ENCODE assay signal across 3 cellular contexts in the genomic region with DNA sequence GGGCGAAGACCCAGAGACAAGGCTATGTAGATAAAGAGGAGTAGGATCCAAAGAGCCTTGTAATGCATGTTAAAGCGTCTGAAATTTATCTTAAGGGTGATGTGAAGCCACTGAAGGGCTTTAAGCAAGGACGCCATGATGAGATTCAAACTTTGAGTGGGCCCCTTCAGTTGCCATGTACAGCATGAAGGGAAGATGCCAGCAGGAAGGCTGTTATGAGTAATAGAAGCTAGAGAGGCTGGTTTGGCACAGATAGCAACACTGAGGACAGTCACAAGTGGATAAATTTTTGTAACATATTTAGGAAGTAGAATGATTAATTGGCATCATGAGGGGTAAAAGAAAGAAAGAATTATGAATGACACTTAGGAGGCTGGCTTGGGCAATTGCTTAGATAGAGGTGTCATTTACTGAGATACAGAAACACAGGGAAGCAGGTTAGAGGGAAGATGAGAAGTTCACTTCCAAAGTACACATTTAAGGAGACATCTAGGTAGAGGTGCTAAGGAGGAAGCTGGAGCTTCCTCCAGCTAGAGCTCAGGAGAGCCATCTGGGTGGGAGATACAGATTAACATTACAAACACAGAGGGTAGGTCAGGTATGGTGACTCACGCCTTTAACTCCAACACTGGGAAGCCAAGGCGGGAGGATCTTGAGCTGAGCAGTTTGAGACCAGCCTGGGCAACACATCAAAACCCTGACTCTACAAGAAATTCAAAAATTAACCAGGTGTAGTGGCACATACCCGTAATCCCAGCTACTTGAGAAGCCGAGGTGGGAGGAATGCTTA.
TF ChIP-seq lines count a peak whose summit lies in the region.

No MANE protein-coding gene starts in this region.

TF ChIP-seq in SK-N-SH treated with all-trans-retinoic acid at 6 μM for 48 hours, 23 proteins besides CTCF, POLR2A, EP300 and RAD21:
- no peak for TF ChIP-seq ZFP30 (CRISPR knock-in tag; IDR thresholded peaks at IDR 0.05)
- TF ChIP-seq PPARA (CRISPR knock-in tag; IDR thresholded peaks at IDR 0.05; ENCODE audit: borderline replicate concordance) = no peak
- TF ChIP-seq, protein P1, sequence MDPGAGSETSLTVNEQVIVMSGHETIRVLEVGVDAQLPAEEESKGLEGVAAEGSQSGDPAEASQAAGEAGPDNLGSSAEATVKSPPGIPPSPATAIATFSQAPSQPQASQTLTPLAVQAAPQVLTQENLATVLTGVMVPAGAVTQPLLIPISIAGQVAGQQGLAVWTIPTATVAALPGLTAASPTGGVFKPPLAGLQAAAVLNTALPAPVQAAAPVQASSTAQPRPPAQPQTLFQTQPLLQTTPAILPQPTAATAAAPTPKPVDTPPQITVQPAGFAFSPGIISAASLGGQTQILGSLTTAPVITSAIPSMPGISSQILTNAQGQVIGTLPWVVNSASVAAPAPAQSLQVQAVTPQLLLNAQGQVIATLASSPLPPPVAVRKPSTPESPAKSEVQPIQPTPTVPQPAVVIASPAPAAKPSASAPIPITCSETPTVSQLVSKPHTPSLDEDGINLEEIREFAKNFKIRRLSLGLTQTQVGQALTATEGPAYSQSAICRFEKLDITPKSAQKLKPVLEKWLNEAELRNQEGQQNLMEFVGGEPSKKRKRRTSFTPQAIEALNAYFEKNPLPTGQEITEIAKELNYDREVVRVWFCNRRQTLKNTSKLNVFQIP (CRISPR knock-in tag; IDR thresholded peaks at IDR 0.05; ENCODE audit: borderline replicate concordance, low read depth) = no peak
- TF ChIP-seq, protein P2, sequence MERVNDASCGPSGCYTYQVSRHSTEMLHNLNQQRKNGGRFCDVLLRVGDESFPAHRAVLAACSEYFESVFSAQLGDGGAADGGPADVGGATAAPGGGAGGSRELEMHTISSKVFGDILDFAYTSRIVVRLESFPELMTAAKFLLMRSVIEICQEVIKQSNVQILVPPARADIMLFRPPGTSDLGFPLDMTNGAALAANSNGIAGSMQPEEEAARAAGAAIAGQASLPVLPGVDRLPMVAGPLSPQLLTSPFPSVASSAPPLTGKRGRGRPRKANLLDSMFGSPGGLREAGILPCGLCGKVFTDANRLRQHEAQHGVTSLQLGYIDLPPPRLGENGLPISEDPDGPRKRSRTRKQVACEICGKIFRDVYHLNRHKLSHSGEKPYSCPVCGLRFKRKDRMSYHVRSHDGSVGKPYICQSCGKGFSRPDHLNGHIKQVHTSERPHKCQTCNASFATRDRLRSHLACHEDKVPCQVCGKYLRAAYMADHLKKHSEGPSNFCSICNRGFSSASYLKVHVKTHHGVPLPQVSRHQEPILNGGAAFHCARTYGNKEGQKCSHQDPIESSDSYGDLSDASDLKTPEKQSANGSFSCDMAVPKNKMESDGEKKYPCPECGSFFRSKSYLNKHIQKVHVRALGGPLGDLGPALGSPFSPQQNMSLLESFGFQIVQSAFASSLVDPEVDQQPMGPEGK (CRISPR knock-in tag; IDR thresholded peaks at IDR 0.05; ENCODE audit: borderline replicate concordance) = no peak
- no peak for TF ChIP-seq BACH2 (CRISPR knock-in tag; IDR thresholded peaks at IDR 0.05; ENCODE audit: borderline replicate concordance)
- no peak for TF ChIP-seq ZC3H10 (CRISPR knock-in tag; IDR thresholded peaks at IDR 0.05)
- TF ChIP-seq ZNF8 (CRISPR knock-in tag; IDR thresholded peaks at IDR 0.05) = no peak
- TF ChIP-seq, protein P3, sequence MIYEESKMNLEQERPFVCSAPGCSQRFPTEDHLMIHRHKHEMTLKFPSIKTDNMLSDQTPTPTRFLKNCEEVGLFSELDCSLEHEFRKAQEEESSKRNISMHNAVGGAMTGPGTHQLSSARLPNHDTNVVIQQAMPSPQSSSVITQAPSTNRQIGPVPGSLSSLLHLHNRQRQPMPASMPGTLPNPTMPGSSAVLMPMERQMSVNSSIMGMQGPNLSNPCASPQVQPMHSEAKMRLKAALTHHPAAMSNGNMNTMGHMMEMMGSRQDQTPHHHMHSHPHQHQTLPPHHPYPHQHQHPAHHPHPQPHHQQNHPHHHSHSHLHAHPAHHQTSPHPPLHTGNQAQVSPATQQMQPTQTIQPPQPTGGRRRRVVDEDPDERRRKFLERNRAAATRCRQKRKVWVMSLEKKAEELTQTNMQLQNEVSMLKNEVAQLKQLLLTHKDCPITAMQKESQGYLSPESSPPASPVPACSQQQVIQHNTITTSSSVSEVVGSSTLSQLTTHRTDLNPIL (CRISPR knock-in tag; IDR thresholded peaks at IDR 0.05; ENCODE audit: low read depth) = no peak
- no peak for TF ChIP-seq SNAI2 (CRISPR knock-in tag; IDR thresholded peaks at IDR 0.05)
- no peak for TF ChIP-seq TCF4 (CRISPR knock-in tag; IDR thresholded peaks at IDR 0.05; ENCODE audit: borderline replicate concordance)

TF ChIP-seq in SK-N-SH, 30 proteins besides CTCF, POLR2A, EP300 and RAD21:
- TF ChIP-seq FOSL2 (IDR thresholded peaks at IDR 0.05; ENCODE audit: borderline replicate concordance, low read depth) (no peak), FOXJ3 (CRISPR knock-in tag; IDR thresholded peaks at IDR 0.05) (no peak), SMC3 (IDR thresholded peaks at IDR 0.05; ENCODE audit: low read depth, low read length) (no peak), NFIC (IDR thresholded peaks at IDR 0.05; ENCODE audit: borderline replicate concordance) (no peak), YY1 (IDR thresholded peaks at IDR 0.05; ENCODE audit: low read depth) (no peak), POLR2AphosphoS5 (IDR thresholded peaks at IDR 0.05; ENCODE audit: low read depth, low read length) (no peak)
- TF ChIP-seq, protein P4, sequence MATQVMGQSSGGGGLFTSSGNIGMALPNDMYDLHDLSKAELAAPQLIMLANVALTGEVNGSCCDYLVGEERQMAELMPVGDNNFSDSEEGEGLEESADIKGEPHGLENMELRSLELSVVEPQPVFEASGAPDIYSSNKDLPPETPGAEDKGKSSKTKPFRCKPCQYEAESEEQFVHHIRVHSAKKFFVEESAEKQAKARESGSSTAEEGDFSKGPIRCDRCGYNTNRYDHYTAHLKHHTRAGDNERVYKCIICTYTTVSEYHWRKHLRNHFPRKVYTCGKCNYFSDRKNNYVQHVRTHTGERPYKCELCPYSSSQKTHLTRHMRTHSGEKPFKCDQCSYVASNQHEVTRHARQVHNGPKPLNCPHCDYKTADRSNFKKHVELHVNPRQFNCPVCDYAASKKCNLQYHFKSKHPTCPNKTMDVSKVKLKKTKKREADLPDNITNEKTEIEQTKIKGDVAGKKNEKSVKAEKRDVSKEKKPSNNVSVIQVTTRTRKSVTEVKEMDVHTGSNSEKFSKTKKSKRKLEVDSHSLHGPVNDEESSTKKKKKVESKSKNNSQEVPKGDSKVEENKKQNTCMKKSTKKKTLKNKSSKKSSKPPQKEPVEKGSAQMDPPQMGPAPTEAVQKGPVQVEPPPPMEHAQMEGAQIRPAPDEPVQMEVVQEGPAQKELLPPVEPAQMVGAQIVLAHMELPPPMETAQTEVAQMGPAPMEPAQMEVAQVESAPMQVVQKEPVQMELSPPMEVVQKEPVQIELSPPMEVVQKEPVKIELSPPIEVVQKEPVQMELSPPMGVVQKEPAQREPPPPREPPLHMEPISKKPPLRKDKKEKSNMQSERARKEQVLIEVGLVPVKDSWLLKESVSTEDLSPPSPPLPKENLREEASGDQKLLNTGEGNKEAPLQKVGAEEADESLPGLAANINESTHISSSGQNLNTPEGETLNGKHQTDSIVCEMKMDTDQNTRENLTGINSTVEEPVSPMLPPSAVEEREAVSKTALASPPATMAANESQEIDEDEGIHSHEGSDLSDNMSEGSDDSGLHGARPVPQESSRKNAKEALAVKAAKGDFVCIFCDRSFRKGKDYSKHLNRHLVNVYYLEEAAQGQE (IDR thresholded peaks at IDR 0.05; ENCODE audit: low read depth, low read length) = no peak
- TF ChIP-seq, protein P5, sequence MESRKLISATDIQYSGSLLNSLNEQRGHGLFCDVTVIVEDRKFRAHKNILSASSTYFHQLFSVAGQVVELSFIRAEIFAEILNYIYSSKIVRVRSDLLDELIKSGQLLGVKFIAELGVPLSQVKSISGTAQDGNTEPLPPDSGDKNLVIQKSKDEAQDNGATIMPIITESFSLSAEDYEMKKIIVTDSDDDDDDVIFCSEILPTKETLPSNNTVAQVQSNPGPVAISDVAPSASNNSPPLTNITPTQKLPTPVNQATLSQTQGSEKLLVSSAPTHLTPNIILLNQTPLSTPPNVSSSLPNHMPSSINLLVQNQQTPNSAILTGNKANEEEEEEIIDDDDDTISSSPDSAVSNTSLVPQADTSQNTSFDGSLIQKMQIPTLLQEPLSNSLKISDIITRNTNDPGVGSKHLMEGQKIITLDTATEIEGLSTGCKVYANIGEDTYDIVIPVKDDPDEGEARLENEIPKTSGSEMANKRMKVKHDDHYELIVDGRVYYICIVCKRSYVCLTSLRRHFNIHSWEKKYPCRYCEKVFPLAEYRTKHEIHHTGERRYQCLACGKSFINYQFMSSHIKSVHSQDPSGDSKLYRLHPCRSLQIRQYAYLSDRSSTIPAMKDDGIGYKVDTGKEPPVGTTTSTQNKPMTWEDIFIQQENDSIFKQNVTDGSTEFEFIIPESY (IDR thresholded peaks at IDR 0.05; ENCODE audit: borderline replicate concordance, low read depth) = no peak
TF ChIP-seq in SK-N-SH: peak in this region for 0.

TF ChIP-seq in GM12878, 131 proteins besides CTCF, POLR2A, EP300 and RAD21:
- no peak for TF ChIP-seq ASH2L (IDR thresholded peaks at IDR 0.05; ENCODE audit: borderline replicate concordance, low read depth)
- TF ChIP-seq PML (IDR thresholded peaks at IDR 0.05; ENCODE audit: low read length) = no peak
- TF ChIP-seq, protein P6, sequence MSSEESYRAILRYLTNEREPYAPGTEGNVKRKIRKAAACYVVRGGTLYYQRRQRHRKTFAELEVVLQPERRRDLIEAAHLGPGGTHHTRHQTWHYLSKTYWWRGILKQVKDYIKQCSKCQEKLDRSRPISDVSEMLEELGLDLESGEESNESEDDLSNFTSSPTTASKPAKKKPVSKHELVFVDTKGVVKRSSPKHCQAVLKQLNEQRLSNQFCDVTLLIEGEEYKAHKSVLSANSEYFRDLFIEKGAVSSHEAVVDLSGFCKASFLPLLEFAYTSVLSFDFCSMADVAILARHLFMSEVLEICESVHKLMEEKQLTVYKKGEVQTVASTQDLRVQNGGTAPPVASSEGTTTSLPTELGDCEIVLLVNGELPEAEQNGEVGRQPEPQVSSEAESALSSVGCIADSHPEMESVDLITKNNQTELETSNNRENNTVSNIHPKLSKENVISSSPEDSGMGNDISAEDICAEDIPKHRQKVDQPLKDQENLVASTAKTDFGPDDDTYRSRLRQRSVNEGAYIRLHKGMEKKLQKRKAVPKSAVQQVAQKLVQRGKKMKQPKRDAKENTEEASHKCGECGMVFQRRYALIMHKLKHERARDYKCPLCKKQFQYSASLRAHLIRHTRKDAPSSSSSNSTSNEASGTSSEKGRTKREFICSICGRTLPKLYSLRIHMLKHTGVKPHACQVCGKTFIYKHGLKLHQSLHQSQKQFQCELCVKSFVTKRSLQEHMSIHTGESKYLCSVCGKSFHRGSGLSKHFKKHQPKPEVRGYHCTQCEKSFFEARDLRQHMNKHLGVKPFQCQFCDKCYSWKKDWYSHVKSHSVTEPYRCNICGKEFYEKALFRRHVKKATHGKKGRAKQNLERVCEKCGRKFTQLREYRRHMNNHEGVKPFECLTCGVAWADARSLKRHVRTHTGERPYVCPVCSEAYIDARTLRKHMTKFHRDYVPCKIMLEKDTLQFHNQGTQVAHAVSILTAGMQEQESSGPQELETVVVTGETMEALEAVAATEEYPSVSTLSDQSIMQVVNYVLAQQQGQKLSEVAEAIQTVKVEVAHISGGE (CRISPR knock-in tag; IDR thresholded peaks at IDR 0.05) = no peak
- TF ChIP-seq, protein P7, sequence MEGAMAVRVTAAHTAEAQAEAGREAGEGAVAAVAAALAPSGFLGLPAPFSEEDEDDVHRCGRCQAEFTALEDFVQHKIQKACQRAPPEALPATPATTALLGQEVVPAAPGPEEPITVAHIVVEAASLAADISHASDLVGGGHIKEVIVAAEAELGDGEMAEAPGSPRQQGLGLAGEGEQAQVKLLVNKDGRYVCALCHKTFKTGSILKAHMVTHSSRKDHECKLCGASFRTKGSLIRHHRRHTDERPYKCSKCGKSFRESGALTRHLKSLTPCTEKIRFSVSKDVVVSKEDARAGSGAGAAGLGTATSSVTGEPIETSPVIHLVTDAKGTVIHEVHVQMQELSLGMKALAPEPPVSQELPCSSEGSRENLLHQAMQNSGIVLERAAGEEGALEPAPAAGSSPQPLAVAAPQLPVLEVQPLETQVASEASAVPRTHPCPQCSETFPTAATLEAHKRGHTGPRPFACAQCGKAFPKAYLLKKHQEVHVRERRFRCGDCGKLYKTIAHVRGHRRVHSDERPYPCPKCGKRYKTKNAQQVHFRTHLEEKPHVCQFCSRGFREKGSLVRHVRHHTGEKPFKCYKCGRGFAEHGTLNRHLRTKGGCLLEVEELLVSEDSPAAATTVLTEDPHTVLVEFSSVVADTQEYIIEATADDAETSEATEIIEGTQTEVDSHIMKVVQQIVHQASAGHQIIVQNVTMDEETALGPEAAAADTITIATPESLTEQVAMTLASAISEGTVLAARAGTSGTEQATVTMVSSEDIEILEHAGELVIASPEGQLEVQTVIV (IDR thresholded peaks at IDR 0.05; ENCODE audit: borderline replicate concordance, partially characterized antibody) = no peak
- TF ChIP-seq, protein P8, sequence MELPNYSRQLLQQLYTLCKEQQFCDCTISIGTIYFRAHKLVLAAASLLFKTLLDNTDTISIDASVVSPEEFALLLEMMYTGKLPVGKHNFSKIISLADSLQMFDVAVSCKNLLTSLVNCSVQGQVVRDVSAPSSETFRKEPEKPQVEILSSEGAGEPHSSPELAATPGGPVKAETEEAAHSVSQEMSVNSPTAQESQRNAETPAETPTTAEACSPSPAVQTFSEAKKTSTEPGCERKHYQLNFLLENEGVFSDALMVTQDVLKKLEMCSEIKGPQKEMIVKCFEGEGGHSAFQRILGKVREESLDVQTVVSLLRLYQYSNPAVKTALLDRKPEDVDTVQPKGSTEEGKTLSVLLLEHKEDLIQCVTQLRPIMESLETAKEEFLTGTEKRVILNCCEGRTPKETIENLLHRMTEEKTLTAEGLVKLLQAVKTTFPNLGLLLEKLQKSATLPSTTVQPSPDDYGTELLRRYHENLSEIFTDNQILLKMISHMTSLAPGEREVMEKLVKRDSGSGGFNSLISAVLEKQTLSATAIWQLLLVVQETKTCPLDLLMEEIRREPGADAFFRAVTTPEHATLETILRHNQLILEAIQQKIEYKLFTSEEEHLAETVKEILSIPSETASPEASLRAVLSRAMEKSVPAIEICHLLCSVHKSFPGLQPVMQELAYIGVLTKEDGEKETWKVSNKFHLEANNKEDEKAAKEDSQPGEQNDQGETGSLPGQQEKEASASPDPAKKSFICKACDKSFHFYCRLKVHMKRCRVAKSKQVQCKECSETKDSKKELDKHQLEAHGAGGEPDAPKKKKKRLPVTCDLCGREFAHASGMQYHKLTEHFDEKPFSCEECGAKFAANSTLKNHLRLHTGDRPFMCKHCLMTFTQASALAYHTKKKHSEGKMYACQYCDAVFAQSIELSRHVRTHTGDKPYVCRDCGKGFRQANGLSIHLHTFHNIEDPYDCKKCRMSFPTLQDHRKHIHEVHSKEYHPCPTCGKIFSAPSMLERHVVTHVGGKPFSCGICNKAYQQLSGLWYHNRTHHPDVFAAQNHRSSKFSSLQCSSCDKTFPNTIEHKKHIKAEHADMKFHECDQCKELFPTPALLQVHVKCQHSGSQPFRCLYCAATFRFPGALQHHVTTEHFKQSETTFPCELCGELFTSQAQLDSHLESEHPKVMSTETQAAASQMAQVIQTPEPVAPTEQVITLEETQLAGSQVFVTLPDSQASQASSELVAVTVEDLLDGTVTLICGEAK (IDR thresholded peaks at IDR 0.05; ENCODE audit: borderline replicate concordance) = no peak
- no peak for TF ChIP-seq TCF3 (IDR thresholded peaks at IDR 0.05; ENCODE audit: borderline replicate concordance, insufficient read depth, low read depth, low read length)
- TF ChIP-seq KAT2A (conservative IDR thresholded peaks at IDR 0.05; ENCODE audit: control insufficient read depth, low read depth, low read length) = no peak
- TF ChIP-seq STAT1 (conservative IDR thresholded peaks at IDR 0.05) = no peak
- no peak for TF ChIP-seq SREBF1 (IDR thresholded peaks at IDR 0.05; ENCODE audit: low read length)
- no peak for TF ChIP-seq HCFC1 (IDR thresholded peaks at IDR 0.05; ENCODE audit: low read length)
